In genomic region chr2:203649176-203649814, GRCh38 we compare ENCODE assay signal across 1 cellular context.
A peak's percentile ranks its signal among the peaks of the same experiment; 100 is the strongest.
TF ChIP-seq lines count a peak whose summit lies in the region.

No MANE protein-coding gene starts in this region.

TF ChIP-seq in HepG2, 621 proteins besides CTCF, POLR2A, EP300 and RAD21 (continued from another document):
- TF ChIP-seq CREB3 (CRISPR knock-in tag; IDR thresholded peaks at IDR 0.05), result 0 out of 2 replicates have a peak, but pooled peaks have one; percentile 30
- TF ChIP-seq JARID2 (CRISPR knock-in tag; IDR thresholded peaks at IDR 0.05; ENCODE audit: insufficient replicate concordance), result no peak
- TF ChIP-seq ZNF484 (CRISPR knock-in tag; IDR thresholded peaks at IDR 0.05; ENCODE audit: borderline replicate concordance, low read depth), result no peak
- no peak for TF ChIP-seq RERE (CRISPR knock-in tag; IDR thresholded peaks at IDR 0.05; ENCODE audit: low read depth)
- no peak for TF ChIP-seq ZNF670 (CRISPR knock-in tag; IDR thresholded peaks at IDR 0.05; ENCODE audit: borderline replicate concordance)
- TF ChIP-seq ZNF446 (CRISPR knock-in tag; IDR thresholded peaks at IDR 0.05), result no peak
- TF ChIP-seq PHF20 (CRISPR knock-in tag; IDR thresholded peaks at IDR 0.05), result no peak
- TF ChIP-seq RBAK (CRISPR knock-in tag; IDR thresholded peaks at IDR 0.05), result no peak
- no peak for TF ChIP-seq ELK4 (CRISPR knock-in tag; IDR thresholded peaks at IDR 0.05; ENCODE audit: borderline replicate concordance)
- no peak for TF ChIP-seq GRHL1 (CRISPR knock-in tag; conservative IDR thresholded peaks at IDR 0.05)
- no peak for TF ChIP-seq ZMYM3 (CRISPR knock-in tag; IDR thresholded peaks at IDR 0.05)
- TF ChIP-seq HMGA1 (CRISPR knock-in tag; conservative IDR thresholded peaks at IDR 0.05), result no peak
- TF ChIP-seq ZFP62 (CRISPR knock-in tag; IDR thresholded peaks at IDR 0.05), result no peak
- no peak for TF ChIP-seq THAP9 (CRISPR knock-in tag; IDR thresholded peaks at IDR 0.05; ENCODE audit: borderline replicate concordance)
- no peak for TF ChIP-seq CC2D1A (CRISPR knock-in tag; IDR thresholded peaks at IDR 0.05)
- no peak for TF ChIP-seq JDP2 (CRISPR knock-in tag; IDR thresholded peaks at IDR 0.05; ENCODE audit: borderline replicate concordance)
- no peak for TF ChIP-seq ZFP41 (CRISPR knock-in tag; IDR thresholded peaks at IDR 0.05; ENCODE audit: borderline replicate concordance)
- no peak for TF ChIP-seq ZNF569 (CRISPR knock-in tag; IDR thresholded peaks at IDR 0.05; ENCODE audit: borderline replicate concordance)
- 0 out of 2 replicates have a peak, but pooled peaks have one; percentile 31 for TF ChIP-seq ZNF598 (CRISPR knock-in tag; IDR thresholded peaks at IDR 0.05; ENCODE audit: borderline replicate concordance)
- TF ChIP-seq STAG1 (CRISPR knock-in tag; IDR thresholded peaks at IDR 0.05), result no peak
- no peak for TF ChIP-seq POLR2G (IDR thresholded peaks at IDR 0.05; ENCODE audit: low read depth, low read length)
- no peak for TF ChIP-seq PHF5A (CRISPR knock-in tag; IDR thresholded peaks at IDR 0.05; ENCODE audit: low read depth, unreplicated experiment)
- TF ChIP-seq CSRNP1 (CRISPR knock-in tag; IDR thresholded peaks at IDR 0.05), result 0 out of 2 replicates have a peak, but pooled peaks have one; percentile 13
- no peak for TF ChIP-seq TRAFD1 (CRISPR knock-in tag; IDR thresholded peaks at IDR 0.05; ENCODE audit: borderline replicate concordance)
- no peak for TF ChIP-seq E2F5 (CRISPR knock-in tag; conservative IDR thresholded peaks at IDR 0.05)
- TF ChIP-seq HCFC1 (IDR thresholded peaks at IDR 0.05; ENCODE audit: low read depth, low read length), result no peak
